8 cellular contexts compared by ENCODE assay signal in the genomic region with DNA sequence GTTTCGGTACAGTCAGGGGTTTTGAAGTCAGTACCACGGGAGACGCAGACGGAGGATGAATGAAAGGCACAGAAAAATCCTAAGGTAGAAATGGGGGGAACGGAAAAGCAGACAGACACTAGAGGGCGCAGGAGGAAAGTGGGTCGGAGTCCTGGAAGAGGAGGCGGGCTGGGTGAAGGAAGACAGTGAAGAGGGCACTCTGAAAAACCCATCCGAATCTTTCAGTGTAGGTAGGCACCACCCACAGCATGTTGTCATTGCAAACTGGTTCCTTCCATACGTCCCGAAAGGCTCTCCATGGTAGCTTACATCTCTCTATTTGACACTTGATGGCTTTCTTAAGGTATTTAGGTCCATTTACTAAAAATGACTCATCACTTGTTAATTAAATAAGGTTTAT. TPM values are rescaled to one million over a fixed set of nuclear protein-coding genes. Genes with fewer than 3 reads are reported as not detected.
DNase-seq lines count a peak whose midpoint lies in the region; ATAC-seq and TF ChIP-seq lines count a peak whose summit lies in the region.

No MANE protein-coding gene starts in this region.

- TF ChIP-seq CTCF in AG04450 (IDR thresholded peaks at IDR 0.05; ENCODE audit: low read depth, low read length) (peak; percentile 94), lower leg skin (IDR thresholded peaks at IDR 0.05) (no peak)

- DNase-seq in AG04450 (ENCODE audit: low read depth, low spot score): no peak
- peak; percentile 57 for DNase-seq in NCI-H345 (lab: John Stamatoyannopoulos, UW)
- peak; percentile 46 for DNase-seq in activated CD4-positive, CD25-positive, alpha-beta regulatory T cell treated with anti-CD3 and anti-CD28 coated beads, Interleukin-2, amount 50 U/mL, for 16 hours (ENCODE audit: low read depth, low spot score)
- peak; percentile 59 for DNase-seq in central memory CD4-positive, alpha-beta T cell
- DNase-seq in lower leg skin (ENCODE audit: low spot score in 2 of 2): peak; percentile 36 to 90
- peak; percentile 69 for DNase-seq in stimulated activated CD8-positive, alpha-beta memory T cell treated with anti-CD3 and anti-CD28 coated beads, Interleukin-15, amount 100 ng/mL, for 1 hour (ENCODE audit: low read depth)

- no peaks in the 10 kb centered on the region; the same call in 1 of the 2 replicates for H3K9me3 ChIP-seq in AG04450 (ENCODE audit: control insufficient read depth, insufficient read depth, low read length)

- no peak for TF ChIP-seq POLR2A in lower leg skin (IDR thresholded peaks at IDR 0.05)

- intact Hi-C loops in lower leg skin (cut with DNase I; ENCODE audit: low total_unique reads): loop anchor here (10.0 kb wide), 1 partner anchor 181 kb away; no protein-coding TSS in a partner anchor

- H3K4me3 ChIP-seq in AG04450 (ENCODE audit: low read depth, low read length) (peak overlapping the region; percentile 38; the same call in 1 of the 2 replicates), lower leg skin (ENCODE audit: low read depth, poor library complexity, severe bottlenecking) (no peak overlapping the region)

- H3K27ac ChIP-seq in AG04450 (ENCODE audit: low read depth, low read length): no peak overlapping the region

- ATAC-seq in GM18517 (IDR thresholded peaks at IDR 0.05; ENCODE audit: unreplicated experiment) (peak; percentile 71), HG03103 (IDR thresholded peaks at IDR 0.05; ENCODE audit: low read depth, unreplicated experiment) (peak; percentile 41)

- CTCF ChIA-PET in AG04450 (lab: Charles Lee): interaction anchor here (0.6 to 4.1 kb wide), 46 partner anchors 12 to 847 kb away, joined by 3 to 165 read pairs (median 4); partner anchors contain the start of gene ZNF236

- POLR2A ChIA-PET in AG04450 (lab: Yijun Ruan, JAX): no interaction called here

- peaks cover 6% of the 10 kb centered on the region for H3K27me3 ChIP-seq in AG04450 (ENCODE audit: control insufficient read depth, insufficient read depth, low read length)

- 3 to 5% methylated on average over 11 of the region's 11 CpGs for WGBS in lower leg skin, 2 donors

RNA-seq across cellular contexts. Expression of gene ZNF236, which starts 18.5 kb away (rescaled TPM):
- 5.3 and 5.5 TPM in 2 replicates for polyA plus RNA-seq in AG04450 (2011; rRNA removed)
- polyA minus RNA-seq in AG04450 (2011; rRNA and poly(A)+ RNA removed): 20.8 and 23.3 TPM in 2 replicates
- total RNA-seq in lower leg skin: 10 to 100 TPM in 3 of 4 donors, 1 to 10 TPM in 1; 8.9 to 15.2 (median 11.8) TPM
